1 cellular context compared by ENCODE assay signal in genomic region chr20:50317644-50318043, GRCh38.
TF ChIP-seq lines count a peak whose summit lies in the region.

No MANE protein-coding gene starts in this region.

TF ChIP-seq in IMR-90, 13 proteins besides CTCF, POLR2A, EP300 and RAD21 (continued from another document):
- TF ChIP-seq, protein P1, sequence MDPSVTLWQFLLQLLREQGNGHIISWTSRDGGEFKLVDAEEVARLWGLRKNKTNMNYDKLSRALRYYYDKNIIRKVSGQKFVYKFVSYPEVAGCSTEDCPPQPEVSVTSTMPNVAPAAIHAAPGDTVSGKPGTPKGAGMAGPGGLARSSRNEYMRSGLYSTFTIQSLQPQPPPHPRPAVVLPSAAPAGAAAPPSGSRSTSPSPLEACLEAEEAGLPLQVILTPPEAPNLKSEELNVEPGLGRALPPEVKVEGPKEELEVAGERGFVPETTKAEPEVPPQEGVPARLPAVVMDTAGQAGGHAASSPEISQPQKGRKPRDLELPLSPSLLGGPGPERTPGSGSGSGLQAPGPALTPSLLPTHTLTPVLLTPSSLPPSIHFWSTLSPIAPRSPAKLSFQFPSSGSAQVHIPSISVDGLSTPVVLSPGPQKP (IDR thresholded peaks at IDR 0.05; ENCODE audit: borderline replicate concordance, low read depth, low read length) = no peak
- TF ChIP-seq BHLHE40 (IDR thresholded peaks at IDR 0.05; ENCODE audit: low read depth, low read length) (no peak), SMC3 (IDR thresholded peaks at IDR 0.05; ENCODE audit: low read depth, low read length) (no peak), USF2 (IDR thresholded peaks at IDR 0.05; ENCODE audit: low read depth, low read length) (no peak), NFE2L2 (IDR thresholded peaks at IDR 0.05; ENCODE audit: low read depth, low read length) (no peak)
TF ChIP-seq in IMR-90: peak in this region for 0.
